8 cellular contexts compared by ENCODE assay signal in genomic region chr7:158818325-158819213, GRCh38. TPM values are rescaled to one million over a fixed set of nuclear protein-coding genes. Genes with fewer than 3 reads are reported as not detected.
DNase-seq lines count a peak whose midpoint lies in the region; ATAC-seq and TF ChIP-seq lines count a peak whose summit lies in the region.

No MANE protein-coding gene starts in this region.

- H3K4me3 ChIP-seq in BE2C (ENCODE audit: low read depth, low read length) (no peak overlapping the region), RWPE2 (ENCODE audit: severe bottlenecking) (peak overlapping the region; percentile 2)

- H3K27me3 Mint-ChIP-seq in osteocyte (ENCODE audit: unreplicated experiment), result no peaks in the 10 kb centered on the region
- H3K27me3 Mint-ChIP-seq in type B pancreatic cell, result no peaks in the 10 kb centered on the region

- H3K27me3 ChIP-seq in BE2C (no peaks in the 10 kb centered on the region), RWPE2 (ENCODE audit: insufficient read depth, poor library complexity, severe bottlenecking) (no peaks in the 10 kb centered on the region)

- no peak for TF ChIP-seq CTCF in BE2C (IDR thresholded peaks at IDR 0.05; ENCODE audit: low read depth, low read length)
- TF ChIP-seq CTCF in RWPE2 (IDR thresholded peaks at IDR 0.05; ENCODE audit: poor library complexity, severe bottlenecking), result peak; percentile 18
- no peak for TF ChIP-seq CTCF in osteocyte (IDR thresholded peaks at IDR 0.05)
- no peak for TF ChIP-seq CTCF in type B pancreatic cell (conservative IDR thresholded peaks at IDR 0.05)

- H3K4me1 Mint-ChIP-seq in osteocyte (ENCODE audit: unreplicated experiment) (peaks cover 89% of the 10 kb centered on the region), type B pancreatic cell (ENCODE audit: unreplicated experiment) (peaks cover 52% of the 10 kb centered on the region)

- H3K9me3 ChIP-seq in BE2C (no peaks in the 10 kb centered on the region), RWPE2 (ENCODE audit: severe bottlenecking) (no peaks in the 10 kb centered on the region)

- H3K27ac Mint-ChIP-seq in osteocyte (ENCODE audit: unreplicated experiment) (peak overlapping the region; percentile 100), type B pancreatic cell (peak overlapping the region; percentile 95)

- H3K9me3 Mint-ChIP-seq in osteocyte (ENCODE audit: unreplicated experiment), result no peaks in the 10 kb centered on the region
- H3K9me3 Mint-ChIP-seq in type B pancreatic cell, result no peaks in the 10 kb centered on the region

- H3K4me3 Mint-ChIP-seq in osteocyte (ENCODE audit: unreplicated experiment) (peak overlapping the region; percentile 69), type B pancreatic cell (peak overlapping the region; percentile 49)

- H3K4me1 ChIP-seq in BE2C, result peaks cover 15% of the 10 kb centered on the region
- H3K4me1 ChIP-seq in RWPE2 (ENCODE audit: insufficient read depth, poor library complexity, severe bottlenecking), result peaks cover 51% of the 10 kb centered on the region

- peak overlapping the region; percentile 99 for H3K27ac ChIP-seq in RWPE2 (ENCODE audit: poor library complexity, severe bottlenecking)

- H3K36me3 ChIP-seq in BE2C, result no peaks in the 10 kb centered on the region
- H3K36me3 ChIP-seq in RWPE2 (ENCODE audit: low read depth), result peaks cover 6% of the 10 kb centered on the region; the same call in 1 of the 2 replicates

- ATAC-seq in GM19043 (IDR thresholded peaks at IDR 0.05; ENCODE audit: low read depth, unreplicated experiment) (peak; percentile 83), HG03196 (IDR thresholded peaks at IDR 0.05; ENCODE audit: unreplicated experiment) (peak; percentile 78), RWPE2 (ENCODE audit: low read depth) (peak; percentile 84)

- DNase-seq in BE2C, result peak; percentile 20
- DNase-seq in RWPE2 (ENCODE audit: low spot score), result peak; percentile 97
- peak; percentile 62 for DNase-seq in activated gamma-delta T cell treated with anti-CD3 and anti-CD28 coated beads, Interleukin-2, amount 50 U/mL, for 16 hours (ENCODE audit: low read depth)
- DNase-seq in germinal center (ENCODE audit: low spot score), result peak; percentile 63
- peak; percentile 97 for DNase-seq in osteocyte (ENCODE audit: extremely low spot score, unreplicated experiment)
- no peak for DNase-seq in type B pancreatic cell (ENCODE audit: extremely low spot score, unreplicated experiment)

- H3K36me3 Mint-ChIP-seq in osteocyte (ENCODE audit: unreplicated experiment), result peaks cover 2% of the 10 kb centered on the region
- H3K36me3 Mint-ChIP-seq in type B pancreatic cell, result peaks cover 3% of the 10 kb centered on the region

RNA-seq across cellular contexts. Expression of gene ESYT2, which starts 10.7 kb away (rescaled TPM):
- polyA plus RNA-seq in BE2C (2012; ENCODE audit: insufficient read depth, insufficient read length, low read depth), result 21.7 TPM
- total RNA-seq in osteocyte (146 and 156 TPM in 2 replicates), type B pancreatic cell (ENCODE audit: low replicate concordance) (42.1 and 89.4 TPM in 2 replicates)

RNA-seq across cellular contexts. Expression of gene DYNC2I1, which starts 37.8 kb away (rescaled TPM):
- polyA plus RNA-seq in BE2C (2012; ENCODE audit: insufficient read depth, insufficient read length, low read depth), result 26.5 TPM
- 23.7 and 24.8 TPM in 2 replicates for total RNA-seq in osteocyte
- 26.7 and 33.6 TPM in 2 replicates for total RNA-seq in type B pancreatic cell (ENCODE audit: low replicate concordance)
